Comparison of ENCODE assay signal across 17 cellular contexts in genomic region chr14:63473194-63473788, GRCh38.
DNase-seq lines count a peak whose midpoint lies in the region; TF ChIP-seq lines count a peak whose summit lies in the region.
"Had no signal": no experiment of that assay in that cellular context is flagged by ENCODE, and none has a peak within 500 bp of the region (broad histone marks: within the 10 kb centered on the region; RNA-seq: fewer than 3 reads in every experiment).

No MANE protein-coding gene starts in this region.

- no peak overlapping the region for H3K23ac ChIP-seq in neuronal stem cell (ENCODE audit: low read depth, low read length, poor library complexity)

- peak overlapping the region; percentile 71 for H3K27ac ChIP-seq in A673 (ENCODE audit: low read depth, low read length, poor library complexity, severe bottlenecking)
- H3K27ac ChIP-seq in HUES64 (ENCODE audit: low read depth, low read length), result peak overlapping the region; percentile 40; the same call in 1 of the 2 replicates
- no peak overlapping the region for H3K27ac ChIP-seq in colonic mucosa
- no peak overlapping the region for H3K27ac ChIP-seq in neuronal stem cell (replicated peaks; ENCODE audit: low read length)
- H3K27ac ChIP-seq: neural progenitor cell, right atrium auricular region, vagina had no signal

- intact Hi-C loops in A673 (cut with micrococcal nuclease; ENCODE audit: unreplicated experiment) (no loop called here), Caco-2 (cut with micrococcal nuclease; ENCODE audit: unreplicated experiment) (no loop called here), colonic mucosa (cut with DNase I) (no loop called here)

- POLR2A ChIA-PET in A673 (lab: Charles Lee; ENCODE audit: low non-redundant PET) (interaction anchor here (0.6 kb wide), 1 partner anchor 17 kb away, joined by 3 read pairs; no protein-coding TSS in a partner anchor), Caco-2 (lab: Charles Lee) (no interaction called here)

- no peak overlapping the region for H3K14ac ChIP-seq in neuronal stem cell (ENCODE audit: low read length)

- BruUV-seq in A673 (replicated peaks; lab: Mats Ljungman, UMichigan) (no TSS peak), Caco-2 (replicated peaks; lab: Mats Ljungman, UMichigan) (no TSS peak)

- H3K4ac ChIP-seq in neuronal stem cell (ENCODE audit: low read length), result no peak overlapping the region

- peaks cover 6% of the 10 kb centered on the region for H3K36me3 Mint-ChIP-seq in Caco-2 (ENCODE audit: insufficient read depth, unreplicated experiment)
- H3K36me3 Mint-ChIP-seq: CD4-positive, alpha-beta memory T cell; neural progenitor cell had no signal

- H3K4me2 ChIP-seq in neuronal stem cell (ENCODE audit: insufficient read depth, low read length, poor library complexity, severe bottlenecking), result no peak overlapping the region
- H3K4me2 ChIP-seq: neural progenitor cell had no signal

- no peak overlapping the region for H3K4me3 Mint-ChIP-seq in Caco-2 (ENCODE audit: unreplicated experiment)
- H3K4me3 Mint-ChIP-seq: CD4-positive, alpha-beta memory T cell; neural progenitor cell had no signal

- DNase-seq in A673 (ENCODE audit: low spot score) (peak; percentile 41), OCI-M1 (lab: John Stamatoyannopoulos, UW) (peak; percentile 63), fibroblast of villous mesenchyme (ENCODE audit: low read depth) (peak; percentile 59), Caco-2 (no peak), colonic mucosa (no peak), superior temporal gyrus (ENCODE audit: extremely low spot score) (no peak), neuronal stem cell (ENCODE audit: low spot score) (no peak)
- DNase-seq: CD4-positive, alpha-beta memory T cell; kidney; MG63; midbrain; NCI-H2107; NCI-H774 had no signal

- H2AFZ ChIP-seq in neuronal stem cell (ENCODE audit: low read length), result no peak overlapping the region
- H2AFZ ChIP-seq: neural progenitor cell had no signal

- H2BK120ac ChIP-seq in neuronal stem cell (ENCODE audit: low read depth, low read length), result no peak overlapping the region

- CTCF ChIA-PET in A673 (lab: Charles Lee) (no interaction called here), Caco-2 (lab: Charles Lee) (no interaction called here)

- no peak overlapping the region for H3K18ac ChIP-seq in neuronal stem cell (ENCODE audit: low read length)

- peaks cover 5% of the 10 kb centered on the region for H3K79me1 ChIP-seq in neuronal stem cell (ENCODE audit: low read depth, low read length)

- H3K27me3 ChIP-seq in A673 (replicated peaks; ENCODE audit: insufficient read depth, low read depth, low read length, poor library complexity) (no peaks in the 10 kb centered on the region), HUES64 (ENCODE audit: insufficient read depth, low read length) (no peaks in the 10 kb centered on the region), Caco-2 (replicated peaks; ENCODE audit: control insufficient read depth, insufficient read depth, low read length) (no peaks in the 10 kb centered on the region), colonic mucosa (no peaks in the 10 kb centered on the region), neuronal stem cell (ENCODE audit: control insufficient read depth in 3 of 3, insufficient read depth in 3 of 3, low read depth in 1 of 3, low read length in 3 of 3) (no peaks in the 10 kb centered on the region)
- H3K27me3 ChIP-seq: MG63, neural progenitor cell, right atrium auricular region, vagina had no signal

- peaks cover 7% of the 10 kb centered on the region for H3K4me1 Mint-ChIP-seq in Caco-2 (ENCODE audit: low read depth, unreplicated experiment)

- no peak overlapping the region for H2BK12ac ChIP-seq in neuronal stem cell (ENCODE audit: low read length)

- no peaks in the 10 kb centered on the region for H3K36me3 ChIP-seq in A673 (ENCODE audit: insufficient read depth, low read length, poor library complexity, severe bottlenecking)
- H3K36me3 ChIP-seq in HUES64 (ENCODE audit: insufficient read depth, low read length), result no peaks in the 10 kb centered on the region
- no peaks in the 10 kb centered on the region for H3K36me3 ChIP-seq in Caco-2 (ENCODE audit: control insufficient read depth, insufficient read depth, low read length)
- no peaks in the 10 kb centered on the region for H3K36me3 ChIP-seq in colonic mucosa
- H3K36me3 ChIP-seq in neuronal stem cell (replicated peaks in 1 of 2; ENCODE audit: control insufficient read depth in 2 of 2, insufficient read depth in 2 of 2, low read length in 2 of 2), result no peaks in the 10 kb centered on the region
- H3K36me3 ChIP-seq: MG63, neural progenitor cell, right atrium auricular region, vagina had no signal

- H3K9me3 ChIP-seq in A673 (ENCODE audit: low read depth, low read length, poor library complexity, severe bottlenecking), result no peaks in the 10 kb centered on the region
- H3K9me3 ChIP-seq in HUES64 (ENCODE audit: insufficient read depth, low read depth, low read length), result no peaks in the 10 kb centered on the region
- H3K9me3 ChIP-seq in Caco-2, result no peaks in the 10 kb centered on the region
- no peaks in the 10 kb centered on the region for H3K9me3 ChIP-seq in colonic mucosa
- no peaks in the 10 kb centered on the region for H3K9me3 ChIP-seq in neuronal stem cell (replicated peaks in 1 of 2; ENCODE audit: control insufficient read depth in 2 of 2, insufficient read depth in 1 of 2, low read depth in 1 of 2, low read length in 2 of 2)
- H3K9me3 ChIP-seq: MG63, right atrium auricular region, vagina had no signal

- H2BK5ac ChIP-seq in neuronal stem cell (ENCODE audit: low read length), result no peak overlapping the region

- H3K27ac Mint-ChIP-seq in Caco-2 (ENCODE audit: unreplicated experiment), result no peak overlapping the region
- H3K27ac Mint-ChIP-seq: CD4-positive, alpha-beta memory T cell; neural progenitor cell had no signal

- no peak overlapping the region for H2BK15ac ChIP-seq in neuronal stem cell (ENCODE audit: low read length)

- no peak overlapping the region for H4K91ac ChIP-seq in neuronal stem cell (ENCODE audit: low read depth, low read length, poor library complexity)

- no peak overlapping the region for H2AK5ac ChIP-seq in neuronal stem cell (ENCODE audit: low read depth, low read length)

- no peaks in the 10 kb centered on the region for H3K27me3 Mint-ChIP-seq in Caco-2 (ENCODE audit: insufficient read depth, unreplicated experiment)
- H3K27me3 Mint-ChIP-seq: CD4-positive, alpha-beta memory T cell had no signal

- 0 out of 2 replicates have a peak overlapping the region, but pooled peaks have one; percentile 24 for H3K9ac ChIP-seq in HUES64 (ENCODE audit: low read depth, low read length)
- no peak overlapping the region for H3K9ac ChIP-seq in colonic mucosa (ENCODE audit: low read depth in 2 of 2, low read length in 2 of 2)
- H3K9ac ChIP-seq in neuronal stem cell (ENCODE audit: low read depth, low read length, poor library complexity), result no peak overlapping the region
- H3K9ac ChIP-seq: neural progenitor cell had no signal

- H3K9me3 Mint-ChIP-seq in Caco-2 (ENCODE audit: unreplicated experiment), result no peaks in the 10 kb centered on the region
- H3K9me3 Mint-ChIP-seq: CD4-positive, alpha-beta memory T cell; neural progenitor cell had no signal

- TF ChIP-seq CTCF in A673 (conservative IDR thresholded peaks at IDR 0.05; ENCODE audit: low read depth, low read length) (no peak), fibroblast of villous mesenchyme (IDR thresholded peaks at IDR 0.05; ENCODE audit: insufficient read depth, low read depth, low read length) (no peak), Caco-2 (IDR thresholded peaks at IDR 0.05; ENCODE audit: insufficient read depth in 1 of 2, low read depth in 1 of 2, low read length in 1 of 2, severe bottlenecking in 1 of 2, unreplicated experiment in 1 of 2) (no peak), colonic mucosa (IDR thresholded peaks at IDR 0.05) (no peak)

- H3K4me3 ChIP-seq in A673 (ENCODE audit: low read depth, low read length, poor library complexity, severe bottlenecking), result no peak overlapping the region
- H3K4me3 ChIP-seq in HUES64 (ENCODE audit: low read length), result no peak overlapping the region
- H3K4me3 ChIP-seq in fibroblast of villous mesenchyme (ENCODE audit: low read depth, low read length), result no peak overlapping the region
- H3K4me3 ChIP-seq in Caco-2 (ENCODE audit: low read depth, low read length), result no peak overlapping the region
- no peak overlapping the region for H3K4me3 ChIP-seq in colonic mucosa
- no peak overlapping the region for H3K4me3 ChIP-seq in neuronal stem cell (ENCODE audit: low read length in 2 of 2)
- H3K4me3 ChIP-seq: MG63, neural progenitor cell, right atrium auricular region, vagina had no signal

- H3K4me1 ChIP-seq in A673 (ENCODE audit: insufficient read depth, low read length, poor library complexity, severe bottlenecking), result peaks cover 50% of the 10 kb centered on the region
- peaks cover 28% of the 10 kb centered on the region for H3K4me1 ChIP-seq in HUES64 (ENCODE audit: insufficient read depth, low read length)
- peaks cover 11% of the 10 kb centered on the region; the same call in 1 of the 2 replicates for H3K4me1 ChIP-seq in Caco-2
- H3K4me1 ChIP-seq in colonic mucosa, result peaks cover 16% of the 10 kb centered on the region
- H3K4me1 ChIP-seq in neuronal stem cell (ENCODE audit: control insufficient read depth in 2 of 2, insufficient read depth in 1 of 2, low read depth in 1 of 2, low read length in 2 of 2), result peaks cover 1 to 4% of the 10 kb centered on the region in 2 donors

- no peak overlapping the region for H4K8ac ChIP-seq in neuronal stem cell (ENCODE audit: low read depth, low read length)

- 92% methylated on average over 5 of the region's 5 CpGs for WGBS in HUES64
- no CpG with 5 or more reads among the region's 5 CpGs for WGBS in neuronal stem cell (ENCODE audit: extremely low coverage in 2 of 2, insufficient read length in 2 of 2, insufficient replicate concordance in 1 of 2), 2 donors

Comparison
In these comparisons a context has a peak if more than half of its experiments do, and no peak if none do; other contexts are left out.
1. DNase-seq: peak in A673 (single experiment), OCI-M1 (single experiment) and fibroblast of villous mesenchyme (single experiment); none in Caco-2 (0 of 2), colonic mucosa (single experiment), superior temporal gyrus (single experiment) and neuronal stem cell (single experiment).
2. H3K27ac ChIP-seq: peak in A673 (single experiment) and HUES64 (single experiment); none in colonic mucosa (single experiment) and neuronal stem cell (single experiment).